ENCODE assay signal across 8 cellular contexts in the genomic region with DNA sequence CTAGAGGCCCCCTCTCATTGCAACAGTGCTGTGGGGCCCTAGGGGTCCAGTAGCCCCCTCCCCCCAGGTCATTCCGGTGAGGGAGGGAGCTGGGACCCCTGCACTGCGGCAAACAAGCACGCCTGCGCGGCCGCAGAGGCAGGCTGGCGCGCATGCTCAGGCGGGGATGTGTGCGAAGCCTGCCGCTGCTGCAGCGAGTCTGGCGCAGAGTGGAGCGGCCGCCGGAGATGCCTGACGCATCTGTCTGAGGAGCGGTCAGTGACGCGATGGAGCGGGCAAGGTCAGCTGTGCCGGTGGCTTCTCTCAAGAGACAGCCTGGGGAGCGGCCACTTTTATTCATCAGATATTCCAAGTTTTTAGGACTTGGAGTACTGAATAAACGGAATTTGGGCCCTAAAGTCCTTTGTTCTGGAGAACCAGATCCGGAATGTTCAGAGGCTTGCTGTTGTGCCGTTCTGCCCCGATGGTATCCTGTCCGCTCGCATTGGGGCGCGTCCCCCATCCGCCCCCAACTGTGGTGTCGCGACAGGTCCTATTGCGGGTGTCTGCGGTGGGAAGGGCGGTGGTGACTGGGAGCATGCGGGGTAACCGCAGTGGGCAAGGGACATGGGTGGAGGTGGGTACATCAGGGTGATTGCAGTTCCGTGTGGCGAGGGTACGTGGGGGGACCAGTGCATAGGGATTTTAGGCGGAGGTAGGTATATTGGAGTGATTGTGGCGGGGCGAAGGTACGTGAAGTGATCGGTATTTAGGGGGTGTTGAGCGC. TPM values are rescaled to one million over a fixed set of nuclear protein-coding genes. Genes with fewer than 3 reads are reported as not detected.
A peak's percentile ranks its signal among the peaks of the same experiment; 100 is the strongest.
DNase-seq lines count a peak whose midpoint lies in the region; ATAC-seq and TF ChIP-seq lines count a peak whose summit lies in the region.

Gene SNRPN, plus strand, starts transcription at position 205 of the 766 bp plus-strand sequence. CDS start 19,467 bp downstream, outside the sequence.
A gene with protein sequence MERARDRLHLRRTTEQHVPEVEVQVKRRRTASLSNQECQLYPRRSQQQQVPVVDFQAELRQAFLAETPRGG (plus strand): TSS at position 205 of the 766 bp plus-strand sequence. CDS start 62 bp downstream, at position 267.

- in situ Hi-C loops in KBM-7 (cut with MboI; ENCODE audit: low pct_unique_long_range_greater_than_20kb, low sequenced_read_pairs) = loop anchor here (25.0 kb wide), 1 partner anchor 93 kb away; no protein-coding TSS in a partner anchor

- H3K4me3 ChIP-seq in epithelial cell of proximal tubule (ENCODE audit: low read depth, low read length) = peak within 1 kb of the TSS; percentile 91

- ATAC-seq in HG02840 (IDR thresholded peaks at IDR 0.05; ENCODE audit: low FRiP score, unreplicated experiment) = peak; percentile 50

- DNase-seq in GM10248 (ENCODE audit: extremely low spot score) = peak; percentile 68
- peak; percentile 78 for DNase-seq in NCI-H82 (lab: John Stamatoyannopoulos, UW)
- DNase-seq in activated T-cell treated with anti-CD3 and anti-CD28 coated beads for 24 hours (ENCODE audit: low read depth) = peak; percentile 33
- peak; percentile 9 for DNase-seq in epithelial cell of proximal tubule (ENCODE audit: low read depth)
- DNase-seq in mucosa of gallbladder (ENCODE audit: low spot score) = peak; percentile 78
- peak; percentile 49 to 59 for DNase-seq in stimulated activated CD8-positive, alpha-beta memory T cell treated with anti-CD3 and anti-CD28 coated beads, Interleukin-2, amount 100 ng/mL, for 48 hours (ENCODE audit: low read depth in 2 of 2)
- DNase-seq in KBM-7 = no peak

- POLR2A ChIA-PET in GM10248 (lab: Yijun Ruan, JAX) = no interaction called here

- TF ChIP-seq CTCF in GM10248 (IDR thresholded peaks at IDR 0.05; ENCODE audit: control extremely low read depth, extremely low read depth, low read depth, missing control alignments) = no peak
- no peak for TF ChIP-seq CTCF in epithelial cell of proximal tubule (conservative IDR thresholded peaks at IDR 0.05; ENCODE audit: low read depth, low read length)

- CTCF ChIA-PET in GM10248 (lab: Yijun Ruan, JAX) = no interaction called here

RNA-seq across cellular contexts. Expression of gene SNRPN, which starts in this region (rescaled TPM):
- 118 and 189 TPM in 2 replicates for total RNA-seq in epithelial cell of proximal tubule
- 277 TPM for total RNA-seq in mucosa of gallbladder

RNA-seq across cellular contexts. Expression of the second gene that starts in this region (rescaled TPM):
- 0.63 and 4.6 TPM in 2 replicates for total RNA-seq in epithelial cell of proximal tubule
- 39.3 TPM for total RNA-seq in mucosa of gallbladder
